8 cellular contexts compared by ENCODE assay signal in genomic region chr1:77413541-77414335, GRCh38.
DNase-seq lines count a peak whose midpoint lies in the region; ATAC-seq and TF ChIP-seq lines count a peak whose summit lies in the region.

No MANE protein-coding gene starts in this region.

- no peak for TF ChIP-seq CTCF in neutrophil (IDR thresholded peaks at IDR 0.05)

- peak overlapping the region; percentile 19 for H3K4me3 Mint-ChIP-seq in activated naive CD4-positive, alpha-beta T cell treated with anti-CD3 and anti-CD28 coated beads for 36 hours

- H3K9me3 ChIP-seq in neutrophil, result no peaks in the 10 kb centered on the region

- ATAC-seq in HG02798 (IDR thresholded peaks at IDR 0.05; ENCODE audit: poor library complexity, unreplicated experiment), result peak; percentile 85

- DNase-seq in activated naive CD4-positive, alpha-beta T cell treated with anti-CD3 and anti-CD28 coated beads for 36 hours, result no peak
- DNase-seq in activated naive CD4-positive, alpha-beta T cell treated with Interleukin-2 at 50 U/mL for 16 hours, result no peak
- DNase-seq in NCI-H1048 (lab: John Stamatoyannopoulos, UW) (peak; percentile 52), NK-92 (lab: John Stamatoyannopoulos, UW; ENCODE audit: unreplicated experiment) (no peak), DMS53 (lab: John Stamatoyannopoulos, UW) (no peak), cardiac septum (ENCODE audit: low spot score) (no peak)

- H3K4me1 ChIP-seq in neutrophil (ENCODE audit: control insufficient read depth in 1 of 2, insufficient read depth in 1 of 2, low read depth in 1 of 2, low read length in 1 of 2), result peaks cover 49 to 53% of the 10 kb centered on the region in 2 experiments

- no peaks in the 10 kb centered on the region for H3K27me3 Mint-ChIP-seq in activated naive CD4-positive, alpha-beta T cell treated with anti-CD3 and anti-CD28 coated beads for 36 hours (ENCODE audit: low read depth)

- peaks cover 7% of the 10 kb centered on the region for H3K9me3 Mint-ChIP-seq in activated naive CD4-positive, alpha-beta T cell treated with anti-CD3 and anti-CD28 coated beads for 36 hours

- no peak overlapping the region for H3K27ac Mint-ChIP-seq in activated naive CD4-positive, alpha-beta T cell treated with anti-CD3 and anti-CD28 coated beads for 36 hours

- intact Hi-C loops in activated naive CD4-positive, alpha-beta T cell treated with anti-CD3 and anti-CD28 coated beads for 36 hours (cut with micrococcal nuclease), result loop anchor here (2.0 kb wide), 1 partner anchor 265 kb away; no protein-coding TSS in a partner anchor
- intact Hi-C loops in cardiac septum (cut with DNase I), result no loop called here

- H3K27me3 ChIP-seq in neutrophil, result no peaks in the 10 kb centered on the region

- H3K36me3 Mint-ChIP-seq in activated naive CD4-positive, alpha-beta T cell treated with anti-CD3 and anti-CD28 coated beads for 36 hours (ENCODE audit: low read depth), result peaks cover 23% of the 10 kb centered on the region

- H3K4me1 Mint-ChIP-seq in activated naive CD4-positive, alpha-beta T cell treated with anti-CD3 and anti-CD28 coated beads for 36 hours (ENCODE audit: low read depth), result peaks cover 24% of the 10 kb centered on the region

- no peak overlapping the region for H3K4me3 ChIP-seq in neutrophil (ENCODE audit: low read depth in 1 of 2, low read length in 1 of 2)

- H3K27ac ChIP-seq in neutrophil, result peak overlapping the region; percentile 75

- CTCF ChIA-PET in activated naive CD4-positive, alpha-beta T cell treated with anti-CD3 and anti-CD28 coated beads for 36 hours (lab: Charles Lee), result no interaction called here

- H3K36me3 ChIP-seq in neutrophil, result no peaks in the 10 kb centered on the region
